ENCODE assay signal across 24 cellular contexts in the genomic region with DNA sequence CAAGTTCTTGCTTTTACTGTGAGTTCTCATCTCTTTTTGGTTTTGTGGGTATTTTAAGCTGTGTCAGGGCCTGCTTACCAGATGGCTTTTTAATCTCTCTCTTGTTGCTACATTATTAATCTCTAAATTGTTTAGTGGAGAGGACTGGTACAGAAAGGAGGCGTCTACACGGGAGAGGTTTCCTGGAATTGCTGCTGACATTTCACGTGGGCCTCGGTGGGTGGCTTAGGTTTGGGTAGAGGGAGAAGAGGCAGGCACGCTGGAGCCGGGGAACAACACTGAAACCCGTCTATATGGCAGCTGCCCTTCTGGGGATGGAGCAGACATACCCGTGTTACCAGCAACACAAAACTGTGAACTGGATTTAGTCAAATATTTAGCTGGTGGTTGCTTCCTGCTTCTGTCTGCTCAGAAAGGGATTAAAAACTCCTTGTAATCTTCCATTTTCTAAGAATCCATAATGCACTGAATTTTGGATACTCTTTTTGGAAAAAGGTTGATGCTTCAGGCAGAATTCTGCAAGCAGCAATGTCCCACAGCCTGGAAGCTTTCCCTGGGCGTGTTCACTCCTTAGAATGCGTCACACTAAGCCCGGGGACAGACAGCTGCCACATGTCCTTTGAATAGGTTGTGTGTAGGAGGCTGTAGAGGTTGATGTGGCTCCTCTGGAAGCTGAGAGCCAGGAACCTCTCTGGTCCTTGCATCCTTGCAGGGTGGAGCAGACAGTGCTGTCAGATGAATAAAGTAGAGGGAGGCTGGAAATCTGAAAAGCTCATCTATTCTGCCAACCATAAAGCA.
A peak's percentile ranks its signal among the peaks of the same experiment; 100 is the strongest.
DNase-seq lines count a peak whose midpoint lies in the region; ATAC-seq, FAIRE-seq and TF ChIP-seq lines count a peak whose summit lies in the region.
"Had no signal": no experiment of that assay in that cellular context is flagged by ENCODE, and none has a peak within 500 bp of the region (broad histone marks: within the 10 kb centered on the region; RNA-seq: fewer than 3 reads in every experiment).

No MANE protein-coding gene starts in this region.

- TF ChIP-seq CTCF in H1 (IDR thresholded peaks at IDR 0.05; ENCODE audit: control extremely low read depth in 1 of 3, insufficient read depth in 1 of 3, low read depth in 1 of 3, low read length in 3 of 3): no peak

- H3K9me2 ChIP-seq in GM23248 (ENCODE audit: insufficient read depth): no peaks in the 10 kb centered on the region

- H4K8ac ChIP-seq in H1 (ENCODE audit: extremely low read depth, insufficient read depth, low read length): no peak overlapping the region

- H3K79me2 ChIP-seq in GM23248 (ENCODE audit: insufficient read depth): no peaks in the 10 kb centered on the region
- no peaks in the 10 kb centered on the region; a peak in 1 of 4 replicates for H3K79me2 ChIP-seq in H1 (ENCODE audit: control insufficient read depth in 1 of 2, insufficient read depth in 2 of 2, low read length in 2 of 2)

- no peak overlapping the region for H2BK20ac ChIP-seq in H1 (ENCODE audit: low read length)

- TF ChIP-seq RAD21 in H1 (IDR thresholded peaks at IDR 0.05 in 1 of 2, conservative IDR thresholded peaks at IDR 0.05 in 1 of 2; ENCODE audit: low read depth in 2 of 2, low read length in 2 of 2): no peak

- no peak overlapping the region for H3K27ac ChIP-seq in GM23248
- no peak overlapping the region for H3K27ac ChIP-seq in H1 (ENCODE audit: low read depth, low read length)
- H3K27ac ChIP-seq: ovary, right lobe of liver, transverse colon, VCaP had no signal

- H3K56ac ChIP-seq in H1 (replicated peaks; ENCODE audit: insufficient read length, low read depth, low read length): no peak overlapping the region

- H3K27me3 ChIP-seq in GM23248 (replicated peaks; ENCODE audit: insufficient read depth): no peaks in the 10 kb centered on the region
- H3K27me3 ChIP-seq in H1 (replicated peaks in 1 of 4; ENCODE audit: control insufficient read depth in 3 of 4, extremely low read depth in 1 of 4, insufficient read depth in 3 of 4, low read length in 3 of 4): no peaks in the 10 kb centered on the region
- no peaks in the 10 kb centered on the region for H3K27me3 ChIP-seq in H7 (ENCODE audit: control insufficient read depth, insufficient read depth, low read length)
- H3K27me3 ChIP-seq: ovary, right lobe of liver, transverse colon had no signal

- CTCF ChIA-PET in H1 (lab: Charles Lee; ENCODE audit: partially characterized antibody): interaction anchor here (0.8 to 1.4 kb wide), 3 partner anchors 11 to 85 kb away, joined by 3 to 5 read pairs (median 3); no protein-coding TSS in a partner anchor

- DNase-seq in Ammon's horn (ENCODE audit: low spot score) (peak; percentile 47), GM23248 (peak; percentile 55), H1 (ENCODE audit: low read depth in 1 of 2, low spot score in 2 of 2) (no peak), occipital lobe (lab: John Stamatoyannopoulos, UW) (peak; percentile 61), H7 (no peak)
- DNase-seq: activated CD4-positive, alpha-beta T cell treated with anti-CD3 and anti-CD28 coated beads for 48 hours; activated naive CD4-positive, alpha-beta T cell; activated T-cell treated with anti-CD3 and anti-CD28 coated beads, Interleukin-2, amount 50 U/mL, for 48 hours; CD4-positive, alpha-beta memory T cell; KBM-7; natural killer cell; NCI-H1417 treated with DMSO at 0.1 percent for 48 hours; ovary; right lobe of liver; stimulated activated naive CD4-positive, alpha-beta T cell treated with Interleukin-2 at 50 U/mL for 16 hours; transverse colon had no signal

- H2AK5ac ChIP-seq in H1 (ENCODE audit: low read depth, low read length): no peak overlapping the region

- no peak overlapping the region for H4K5ac ChIP-seq in H1 (ENCODE audit: insufficient read length, low read depth, low read length)

- no peak for FAIRE-seq in H1 (lab: Jason Lieb, UNC)
- FAIRE-seq: endothelial cell of umbilical vein, G401.6, HTR-8/SVneo had no signal

- H3K79me1 ChIP-seq in H1 (ENCODE audit: low read depth, low read length): no peaks in the 10 kb centered on the region

- no peak overlapping the region for H3K14ac ChIP-seq in H1 (ENCODE audit: insufficient read length)

- H3F3A ChIP-seq in GM23248 (ENCODE audit: insufficient read depth): peaks cover 15% of the 10 kb centered on the region

- TF ChIP-seq POLR2A in H1 (IDR thresholded peaks at IDR 0.05; ENCODE audit: control extremely low read depth in 1 of 2, low read depth in 2 of 2, low read length in 2 of 2): no peak

- no peak overlapping the region for H2BK12ac ChIP-seq in H1 (ENCODE audit: low read depth, low read length)

- H3K9ac ChIP-seq in GM23248 (no peak overlapping the region), H1 (replicated peaks in 1 of 4; ENCODE audit: extremely low read depth in 1 of 4, low read depth in 3 of 4, low read length in 3 of 4) (no peak overlapping the region)

- no peak overlapping the region for H3K4ac ChIP-seq in H1 (replicated peaks; ENCODE audit: insufficient read length, low read depth, low read length)

- H2BK15ac ChIP-seq in H1 (ENCODE audit: low read length): no peak overlapping the region

- no peak overlapping the region for H4K91ac ChIP-seq in H1 (replicated peaks; ENCODE audit: insufficient read length, low read length)

- peaks cover 24% of the 10 kb centered on the region for H3K4me1 ChIP-seq in GM23248 (ENCODE audit: insufficient read depth)
- peaks cover 0 to 6% (median 4%) of the 10 kb centered on the region in 4 experiments; a peak in 3 of 7 replicates for H3K4me1 ChIP-seq in H1 (replicated peaks in 1 of 4; ENCODE audit: control insufficient read depth in 3 of 4, insufficient read depth in 4 of 4, low read length in 3 of 4)
- H3K4me1 ChIP-seq: right lobe of liver, transverse colon had no signal

- H3K18ac ChIP-seq in H1 (ENCODE audit: extremely low read depth, low read length): no peak overlapping the region

- H3K4me3 ChIP-seq in GM23248 (no peak overlapping the region), H1 (ENCODE audit: extremely low read depth in 1 of 4, insufficient read depth in 2 of 4, low read depth in 3 of 4, low read length in 4 of 4) (no peak overlapping the region), H7 (ENCODE audit: insufficient read depth, low read depth, low read length) (no peak overlapping the region)
- H3K4me3 ChIP-seq: ovary, right lobe of liver, transverse colon had no signal

- no peak overlapping the region for H2AFZ ChIP-seq in GM23248
- H2AFZ ChIP-seq in H1 (ENCODE audit: low read length): 0 out of 2 replicates have a peak overlapping the region, but pooled peaks have one; percentile 49

- no peaks in the 10 kb centered on the region for H3K23me2 ChIP-seq in H1 (ENCODE audit: low read depth, low read length)

- ATAC-seq in HG03460 (IDR thresholded peaks at IDR 0.05; ENCODE audit: unreplicated experiment): no peak
- ATAC-seq in HG02642 (IDR thresholded peaks at IDR 0.05; ENCODE audit: poor library complexity, unreplicated experiment): no peak
- no peak for ATAC-seq in GM18511 (IDR thresholded peaks at IDR 0.05; ENCODE audit: unreplicated experiment)
- ATAC-seq: natural killer cell, right lobe of liver, SK-N-SH treated with all-trans-retinoic acid at 6 μM for 48 hours had no signal

- in situ Hi-C loops in GM23248 (cut with MboI): no loop called here

- no peak for TF ChIP-seq EP300 in H1 (IDR thresholded peaks at IDR 0.05; ENCODE audit: borderline replicate concordance in 1 of 2, low read depth in 2 of 2, low read length in 2 of 2)

- H3K36me3 ChIP-seq in GM23248 (ENCODE audit: low read depth): no peaks in the 10 kb centered on the region
- no peaks in the 10 kb centered on the region for H3K36me3 ChIP-seq in H1 (ENCODE audit: control insufficient read depth in 2 of 4, insufficient read depth in 4 of 4, low read length in 3 of 4)
- no peaks in the 10 kb centered on the region for H3K36me3 ChIP-seq in H7 (replicated peaks; ENCODE audit: control insufficient read depth, insufficient read depth, low read length)
- H3K36me3 ChIP-seq: ovary, right lobe of liver, transverse colon had no signal

- no peak overlapping the region for H2BK5ac ChIP-seq in H1 (ENCODE audit: low read depth, low read length)

- no peak overlapping the region for H3K23ac ChIP-seq in H1 (ENCODE audit: insufficient read length)

- H3K9me3 ChIP-seq in GM23248 (ENCODE audit: low read depth) (no peaks in the 10 kb centered on the region), H1 (ENCODE audit: insufficient read depth in 2 of 2, low read depth in 1 of 2, low read length in 1 of 2) (no peaks in the 10 kb centered on the region)
- H3K9me3 ChIP-seq: ovary, right lobe of liver, transverse colon had no signal

- H2BK120ac ChIP-seq in H1 (replicated peaks; ENCODE audit: low read depth, low read length): no peak overlapping the region

- 30 to 34% methylated on average over 11 of the region's 11 CpGs for WGBS in GM23248 (ENCODE audit: low coverage in 1 of 2, low lambda C conversion rate in 2 of 2, missing lambda C conversion rate in 2 of 2), 2 experiments
- whole genome bisulfite sequencing in H1 (ENCODE audit: extremely low coverage in 1 of 2, insufficient coverage in 1 of 2, insufficient read length in 1 of 2, insufficient replicate concordance in 2 of 2, low coverage in 1 of 2, low lambda C conversion rate in 2 of 2, missing lambda C conversion rate in 1 of 2), 2 experiments: 93% methylated on average over 11 of the region's 11 CpGs; no CpG with 5 or more reads in 1 of the 2 experiments

- no peak overlapping the region for H3K4me2 ChIP-seq in GM23248 (ENCODE audit: unreplicated experiment)
- no peak overlapping the region for H3K4me2 ChIP-seq in H1 (ENCODE audit: insufficient read depth in 1 of 2, low read depth in 2 of 2, low read length in 2 of 2)

- POLR2A ChIA-PET in H1 (lab: Charles Lee; ENCODE audit: partially characterized antibody): interaction anchor here (0.6 kb wide), 1 partner anchor 54 kb away, joined by 3 read pairs; no protein-coding TSS in a partner anchor

- H4K20me1 ChIP-seq in GM23248 (ENCODE audit: insufficient read depth) (no peaks in the 10 kb centered on the region), H1 (replicated peaks in 1 of 2; ENCODE audit: control insufficient read depth in 1 of 2, insufficient read depth in 2 of 2, low read length in 2 of 2) (no peaks in the 10 kb centered on the region)

TF ChIP-seq in H1, 55 proteins besides CTCF, POLR2A, EP300 and RAD21:
- TF ChIP-seq MAFK (IDR thresholded peaks at IDR 0.05; ENCODE audit: low read depth, low read length): no peak
- TF ChIP-seq NRF1 (IDR thresholded peaks at IDR 0.05; ENCODE audit: low read depth, low read length): no peak
- no peak for TF ChIP-seq SIRT6 (IDR thresholded peaks at IDR 0.05; ENCODE audit: low read length)
- no peak for TF ChIP-seq TAF7 (optimal IDR thresholded peaks at IDR 0.05; ENCODE audit: borderline replicate concordance, low read depth, low read length)
- no peak for TF ChIP-seq EGR1 (IDR thresholded peaks at IDR 0.05; ENCODE audit: borderline replicate concordance, low read depth, low read length)
- no peak for TF ChIP-seq JUN (IDR thresholded peaks at IDR 0.05; ENCODE audit: low read depth, low read length)
- no peak for TF ChIP-seq KDM1A (IDR thresholded peaks at IDR 0.05; ENCODE audit: borderline replicate concordance, low read length)
- no peak for TF ChIP-seq ZNF274 (IDR thresholded peaks at IDR 0.05; ENCODE audit: borderline replicate concordance, extremely low read depth, low read length)
- no peak for TF ChIP-seq EZH2 (IDR thresholded peaks at IDR 0.05; ENCODE audit: low read depth, low read length, severe bottlenecking)
- no peak for TF ChIP-seq RBBP5 (IDR thresholded peaks at IDR 0.05; ENCODE audit: borderline replicate concordance, low read depth, low read length)

Comparison
In these comparisons a context has a peak if more than half of its experiments do, and no peak if none do; other contexts are left out.
1. DNase-seq: peak in Ammon's horn (single experiment), GM23248 (single experiment) and occipital lobe (single experiment); none in H1 (0 of 2) and H7 (single experiment).